14 cellular contexts compared by ENCODE assay signal in the genomic region with DNA sequence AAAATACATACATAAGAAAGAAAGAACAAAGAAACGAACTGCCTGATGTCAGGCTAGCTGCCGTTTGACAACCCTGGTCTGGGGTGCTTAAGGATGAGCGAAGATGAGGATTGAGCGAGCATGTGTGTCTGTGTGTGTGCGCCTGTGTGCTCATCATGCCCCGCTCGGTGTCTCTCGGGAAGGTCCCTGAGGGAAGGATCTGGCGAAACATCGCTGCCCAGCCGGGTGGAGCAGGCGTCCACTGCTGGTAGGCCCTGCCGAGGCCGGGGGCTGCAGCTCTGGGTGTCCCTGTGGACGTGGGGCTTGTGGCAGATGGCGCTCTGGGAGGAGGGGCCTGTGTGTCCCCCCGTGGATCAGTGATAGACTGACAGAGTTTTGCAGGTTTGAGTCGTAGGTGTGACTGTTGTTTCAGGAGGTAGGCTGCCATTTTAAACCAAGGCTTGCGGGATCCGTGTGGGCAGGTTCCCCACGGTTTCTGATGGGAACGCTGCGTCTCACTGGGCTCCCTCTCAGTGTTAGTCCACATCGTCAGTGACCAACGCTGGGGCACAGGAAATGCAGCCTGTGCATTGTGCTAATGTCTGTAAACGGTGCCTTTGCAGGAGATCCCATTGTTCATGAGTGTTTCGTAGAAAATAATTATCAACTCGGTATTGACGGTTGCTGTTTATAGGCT. TPM values are rescaled to one million over a fixed set of nuclear protein-coding genes. Genes with fewer than 3 reads are reported as not detected.
A peak's percentile ranks its signal among the peaks of the same experiment; 100 is the strongest.
DNase-seq lines count a peak whose midpoint lies in the region; ATAC-seq, FAIRE-seq and TF ChIP-seq lines count a peak whose summit lies in the region.
"Had no signal": no experiment of that assay in that cellular context is flagged by ENCODE, and none has a peak within 500 bp of the region (broad histone marks: within the 10 kb centered on the region; RNA-seq: fewer than 3 reads in every experiment).

No MANE protein-coding gene starts in this region.

- peaks cover 6% of the 10 kb centered on the region for H3K36me3 Mint-ChIP-seq in osteocyte (ENCODE audit: unreplicated experiment)

- no peak overlapping the region for H2AFZ ChIP-seq in ACC112 (ENCODE audit: low read length, unreplicated experiment)

- H3K27ac ChIP-seq in ACC112 (ENCODE audit: low read depth, low read length) (peak overlapping the region; percentile 92), HUES48 (ENCODE audit: low read depth, low read length) (peak overlapping the region; percentile 32), esophagus (ENCODE audit: low read depth in 2 of 2, low read length in 1 of 2) (peak overlapping the region; percentile 65 to 69), aorta (ENCODE audit: low read depth in 1 of 2, low read length in 2 of 2) (peak overlapping the region in 1 of 2 donors; percentile 9)

- no peak overlapping the region for H3K4me3 Mint-ChIP-seq in osteocyte (ENCODE audit: unreplicated experiment)
- H3K4me3 Mint-ChIP-seq: central memory CD8-positive, alpha-beta T cell had no signal

- intact Hi-C loops in aorta (cut with DNase I): no loop called here

- H3K9ac ChIP-seq in HUES48 (ENCODE audit: low read depth, low read length): no peak overlapping the region

- no peak for FAIRE-seq in GM19239 (lab: Jason Lieb, UNC)

- DNase-seq in osteocyte (ENCODE audit: extremely low spot score, unreplicated experiment) (no peak), aorta (no peak), GM19239 (ENCODE audit: insufficient read length, low spot score) (no peak), inferior parietal cortex (ENCODE audit: extremely low spot score) (no peak)
- DNase-seq: H7, SHP77 treated with DMSO at 0.1 percent for 48 hours had no signal

- H3K4me3 ChIP-seq in ACC112 (ENCODE audit: low read depth, low read length) (no peak overlapping the region), HUES48 (ENCODE audit: low read depth, low read length) (no peak overlapping the region), esophagus (ENCODE audit: low read depth in 1 of 2, low read length in 2 of 2) (no peak overlapping the region), aorta (ENCODE audit: low read length in 2 of 2) (no peak overlapping the region)
- H3K4me3 ChIP-seq: ovary had no signal

- H3K27ac Mint-ChIP-seq in osteocyte (ENCODE audit: unreplicated experiment): peak overlapping the region; percentile 82
- H3K27ac Mint-ChIP-seq: activated T-helper 2 cell treated with anti-CD3 and anti-CD28 coated beads, Interferon-gamma antibody, Interleukin-2, Interleukin-4, amounts not matched to agents 10 μg/mL and 5 μg/mL and 100 μg/mL, durations not matched to agents 14 hours and 24 hours and 36 hours had no signal

- H3K4me1 ChIP-seq in ACC112 (ENCODE audit: control insufficient read depth, insufficient read depth, low read length, unreplicated experiment): peaks cover 27% of the 10 kb centered on the region
- peaks cover 14% of the 10 kb centered on the region for H3K4me1 ChIP-seq in HUES48 (ENCODE audit: control insufficient read depth, insufficient read depth, low read length)
- peaks cover 7 to 18% of the 10 kb centered on the region in 2 donors for H3K4me1 ChIP-seq in esophagus (ENCODE audit: control insufficient read depth in 2 of 2, insufficient read depth in 2 of 2, low read length in 1 of 2)
- H3K4me1 ChIP-seq in aorta (ENCODE audit: control insufficient read depth in 1 of 2, insufficient read depth in 2 of 2, low read length in 2 of 2): peaks cover 2 to 8% of the 10 kb centered on the region in 2 donors

- H3K9me3 Mint-ChIP-seq in osteocyte (ENCODE audit: unreplicated experiment): no peaks in the 10 kb centered on the region
- H3K9me3 Mint-ChIP-seq: activated T-helper 2 cell treated with anti-CD3 and anti-CD28 coated beads, Interferon-gamma antibody, Interleukin-2, Interleukin-4, amounts not matched to agents 10 μg/mL and 5 μg/mL and 100 μg/mL, durations not matched to agents 14 hours and 24 hours and 36 hours; central memory CD8-positive, alpha-beta T cell had no signal

- no peaks in the 10 kb centered on the region for H3K27me3 Mint-ChIP-seq in osteocyte (ENCODE audit: unreplicated experiment)
- H3K27me3 Mint-ChIP-seq: central memory CD8-positive, alpha-beta T cell had no signal

- no peaks in the 10 kb centered on the region for H3K27me3 ChIP-seq in ACC112 (ENCODE audit: insufficient read depth, low read length)
- H3K27me3 ChIP-seq in HUES48 (ENCODE audit: control insufficient read depth, insufficient read depth, low read length): no peaks in the 10 kb centered on the region
- H3K27me3 ChIP-seq in esophagus (ENCODE audit: control insufficient read depth in 1 of 2, insufficient read depth in 2 of 2, low read length in 2 of 2): no peaks in the 10 kb centered on the region
- no peaks in the 10 kb centered on the region for H3K27me3 ChIP-seq in aorta (ENCODE audit: control insufficient read depth in 1 of 2, insufficient read depth in 2 of 2, low read length in 1 of 2)
- H3K27me3 ChIP-seq: ovary had no signal

- no peak for TF ChIP-seq CTCF in osteocyte (IDR thresholded peaks at IDR 0.05)

- peaks cover 74% of the 10 kb centered on the region for H3K4me1 Mint-ChIP-seq in osteocyte (ENCODE audit: unreplicated experiment)

- ATAC-seq in aorta (ENCODE audit: low FRiP score) (no peak), GM18519 (IDR thresholded peaks at IDR 0.05; ENCODE audit: low FRiP score, unreplicated experiment) (no peak)
- ATAC-seq: activated CD4-positive, CD25-positive, alpha-beta regulatory T cell treated with anti-CD3 and anti-CD28 coated beads, Interleukin-2, amount 50 U/mL, for 24 hours had no signal

- H3K9me3 ChIP-seq in HUES48 (ENCODE audit: control insufficient read depth, insufficient read depth, low read length) (no peaks in the 10 kb centered on the region), esophagus (ENCODE audit: control insufficient read depth in 2 of 2, insufficient read depth in 1 of 2, low read depth in 1 of 2, low read length in 1 of 2) (no peaks in the 10 kb centered on the region), aorta (ENCODE audit: control insufficient read depth, low read length) (no peaks in the 10 kb centered on the region)
- H3K9me3 ChIP-seq: ovary had no signal

- H3K36me3 ChIP-seq in ACC112 (ENCODE audit: insufficient read depth, low read length) (no peaks in the 10 kb centered on the region), HUES48 (ENCODE audit: control insufficient read depth, insufficient read depth, low read length) (peaks cover 4% of the 10 kb centered on the region), esophagus (ENCODE audit: control insufficient read depth in 2 of 2, insufficient read depth in 2 of 2, low read length in 1 of 2) (peaks cover 0 to 5% of the 10 kb centered on the region in 2 donors), aorta (ENCODE audit: control insufficient read depth in 1 of 2, insufficient read depth in 2 of 2, low read length in 1 of 2) (no peaks in the 10 kb centered on the region)
- H3K36me3 ChIP-seq: ovary had no signal

- H3K79me2 ChIP-seq in ACC112 (ENCODE audit: control insufficient read depth, insufficient read depth, low read length, unreplicated experiment): peaks cover 82% of the 10 kb centered on the region

- WGBS in esophagus, 2 donors: 70 to 74% methylated on average over 29 of the region's 29 CpGs
- WGBS in aorta, 2 donors: 59 to 65% methylated on average over 29 of the region's 29 CpGs

RNA-seq across cellular contexts. Expression of a gene that starts 5.9 kb away (rescaled TPM):
- polyA plus RNA-seq in esophagus: 10 to 100 TPM; 54.7 to 91.6 TPM
- total RNA-seq in osteocyte: 212 and 226 TPM in 2 replicates
- total RNA-seq in aorta: 100 to 1,000 TPM; 200 to 236 TPM
- 100 to 1,000 TPM in 1 of 2 donors, 10 to 100 TPM in 1; 36.3 to 120 TPM for polyA plus RNA-seq in aorta

RNA-seq across cellular contexts. Expression of a gene that starts 50.0 kb away (rescaled TPM):
- polyA plus RNA-seq in esophagus (10 to 100 TPM; 43.2 to 44.5 TPM), aorta (10 to 100 TPM; 16.5 to 58.3 TPM)
- total RNA-seq in osteocyte (33.7 and 36.4 TPM in 2 replicates), aorta (10 to 100 TPM; 19.9 to 22.7 TPM)
